In genomic region chr2:64906853-64907536, GRCh38 we compare ENCODE assay signal across 19 cellular contexts.
"Had no signal": no experiment of that assay in that cellular context is flagged by ENCODE, and none has a peak within 500 bp of the region (broad histone marks: within the 10 kb centered on the region; RNA-seq: fewer than 3 reads in every experiment).

No MANE protein-coding gene starts in this region.

- H3K4me1 Mint-ChIP-seq: activated naive CD4-positive, alpha-beta T cell treated with anti-CD3 and anti-CD28 coated beads, Interleukin-2, amount 50 U/mL, for 24 hours had no signal

- H3K9ac ChIP-seq: SK-N-SH had no signal

- H3K4me3 Mint-ChIP-seq: activated CD4-positive, alpha-beta T cell treated with anti-CD3 and anti-CD28 coated beads for 36 hours; activated CD8-positive, alpha-beta T cell treated with anti-CD3 and anti-CD28 coated beads for 36 hours; activated naive CD4-positive, alpha-beta T cell treated with anti-CD3 and anti-CD28 coated beads, Interleukin-2, amount 50 U/mL, for 24 hours; IgD-negative memory B cell had no signal

- H3K27me3 ChIP-seq: breast epithelium had no signal

- ATAC-seq: activated CD4-positive, alpha-beta T cell treated with anti-CD3 and anti-CD28 coated beads for 36 hours; activated CD8-positive, alpha-beta T cell treated with anti-CD3 and anti-CD28 coated beads for 36 hours had no signal

- H3K27me3 Mint-ChIP-seq: IgD-negative memory B cell had no signal

- H3K36me3 ChIP-seq: breast epithelium, SJCRH30, WERI-Rb-1 had no signal

- H3K27ac ChIP-seq: breast epithelium, SJCRH30, WERI-Rb-1 had no signal

- H3K9me3 ChIP-seq: breast epithelium, SJCRH30, SK-N-SH had no signal

- H3K4me3 ChIP-seq: breast epithelium, SJCRH30 had no signal

- H3K9me3 Mint-ChIP-seq: activated CD8-positive, alpha-beta T cell treated with anti-CD3 and anti-CD28 coated beads for 36 hours; activated naive CD4-positive, alpha-beta T cell treated with anti-CD3 and anti-CD28 coated beads, Interleukin-2, amount 50 U/mL, for 24 hours; IgD-negative memory B cell had no signal

- DNase-seq: activated CD4-positive, alpha-beta T cell treated with anti-CD3 and anti-CD28 coated beads for 36 hours; activated CD8-positive, alpha-beta memory T cell treated with anti-CD3 and anti-CD28 coated beads, Interleukin-2, amount 50 U/mL, for 4 hours; activated CD8-positive, alpha-beta T cell treated with anti-CD3 and anti-CD28 coated beads for 36 hours; activated T-cell treated with anti-CD3 and anti-CD28 coated beads, Interleukin-2, amount 50 U/mL, for 1 hour; aorta; KG1; NCI-H1048; NCI-H1930; NCI-H345; NCI-H510A; NCI-H526 treated with DMSO at 0.1 percent for 48 hours; NCI-H82; SJCRH30; SK-N-SH; T-helper 1 cell; WERI-Rb-1 had no signal

- H3K4me1 ChIP-seq: SJCRH30 had no signal

- H3K36me3 Mint-ChIP-seq: activated naive CD4-positive, alpha-beta T cell treated with anti-CD3 and anti-CD28 coated beads, Interleukin-2, amount 50 U/mL, for 24 hours had no signal

- H3K27ac Mint-ChIP-seq: activated CD4-positive, alpha-beta T cell treated with anti-CD3 and anti-CD28 coated beads for 36 hours; activated CD8-positive, alpha-beta T cell treated with anti-CD3 and anti-CD28 coated beads for 36 hours; activated naive CD4-positive, alpha-beta T cell treated with anti-CD3 and anti-CD28 coated beads, Interleukin-2, amount 50 U/mL, for 24 hours had no signal
